In the genomic region with DNA sequence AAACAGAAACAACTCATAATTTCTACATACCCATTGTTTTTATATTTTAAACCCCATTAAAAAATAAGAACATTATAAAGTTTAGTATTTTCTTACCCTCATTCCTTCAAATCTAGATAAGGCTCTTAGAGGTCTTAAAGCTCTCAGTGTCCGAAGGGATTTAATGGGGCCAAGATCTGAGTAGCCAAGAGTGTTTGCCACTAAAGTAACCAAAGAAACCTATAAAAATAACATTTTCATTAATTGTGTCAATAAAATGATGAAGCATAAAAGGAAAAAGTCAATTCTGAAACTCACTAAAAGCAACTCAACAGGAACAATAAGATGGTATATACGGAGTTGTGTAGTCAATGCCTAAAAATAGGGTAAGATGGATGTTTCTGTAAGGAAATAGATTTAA, we compare ENCODE assay signal across 25 cellular contexts.
"Had no signal": no experiment of that assay in that cellular context is flagged by ENCODE, and none has a peak within 500 bp of the region (broad histone marks: within the 10 kb centered on the region; RNA-seq: fewer than 3 reads in every experiment).

No MANE protein-coding gene starts in this region.

- DNase-seq: activated CD4-positive, alpha-beta memory T cell treated with anti-CD3 and anti-CD28 coated beads, Interleukin-2, amount 10 ng/mL, durations not matched to agents 7 days and 5 days; activated CD4-positive, alpha-beta T cell treated with anti-CD3 and anti-CD28 coated beads for 36 hours; activated CD4-positive, alpha-beta T cell treated with anti-CD3 and anti-CD28 coated beads, Interleukin-2, amount 50 U/mL, for 1 hour; activated gamma-delta T cell; activated naive CD4-positive, alpha-beta T cell treated with anti-CD3 and anti-CD28 coated beads for 36 hours; activated naive CD8-positive, alpha-beta T cell treated with anti-CD3 and anti-CD28 coated beads for 36 hours; activated T-cell treated with anti-CD3 and anti-CD28 coated beads for 4 hours; activated T-cell treated with anti-CD3 and anti-CD28 coated beads, Interleukin-2, amount 50 U/mL, for 48 hours; caudate nucleus; NCI-H1092 treated with DMSO at 0.1 percent for 48 hours; NCI-H1417 treated with DMSO at 0.1 percent for 48 hours; NCI-H1694 treated with DMSO at 0.1 percent for 48 hours; NCI-H2081; NCI-H510A treated with DMSO at 0.1 percent for 48 hours; NCI-H69; NK-92 treated with Interleukin-12 subunit alpha and Interleukin-12 subunit beta, amount 100 ng/mL, for 24 hours; OCI-M1; Peyer's patch; SHP77; T-helper 1 cell had no signal

- ATAC-seq: activated CD4-positive, alpha-beta T cell treated with anti-CD3 and anti-CD28 coated beads for 36 hours; activated T-helper 17 cell treated with anti-CD3 and anti-CD28 coated beads, Interleukin-2, amount 50 U/mL, for 72 hours had no signal

- H3K9ac ChIP-seq: KMS-11 had no signal

- H3K4me1 ChIP-seq: breast epithelium, Peyer's patch had no signal

- H3K27ac ChIP-seq: breast epithelium, KMS-11, Peyer's patch, RWPE1, VCaP had no signal

- H3K36me3 ChIP-seq: breast epithelium, Peyer's patch had no signal

- H3K27me3 ChIP-seq: breast epithelium, Peyer's patch had no signal

- H3K4me3 ChIP-seq: breast epithelium, Peyer's patch had no signal

- H3K9me3 ChIP-seq: breast epithelium, Peyer's patch had no signal

- H3K4me2 ChIP-seq: KMS-11 had no signal
